Comparison of ENCODE assay signal across 22 cellular contexts in genomic region chr4:113503691-113504090, GRCh38.
A peak's percentile ranks its signal among the peaks of the same experiment; 100 is the strongest.
DNase-seq lines count a peak whose midpoint lies in the region; ATAC-seq and TF ChIP-seq lines count a peak whose summit lies in the region.
"Had no signal": no experiment of that assay in that cellular context is flagged by ENCODE, and none has a peak within 500 bp of the region (broad histone marks: within the 10 kb centered on the region; RNA-seq: fewer than 3 reads in every experiment).

No MANE protein-coding gene starts in this region.

- intact Hi-C loops in Right ventricle myocardium superior (cut with DNase I) (no loop called here), right cardiac atrium (cut with DNase I) (no loop called here)

- H3F3A ChIP-seq in neural cell (ENCODE audit: insufficient read depth, low read length, poor library complexity, severe bottlenecking), result no peaks in the 10 kb centered on the region

- H3K9ac ChIP-seq in endocrine pancreas (ENCODE audit: control insufficient read depth, insufficient read depth, low read length), result no peak overlapping the region
- no peak overlapping the region for H3K9ac ChIP-seq in neural cell (ENCODE audit: low read length)
- H3K9ac ChIP-seq: BLaER1 treated with 17β-estradiol and CSF1 and Interleukin-3, amounts not matched to agents 10 nM and 100 nM; GM23248 had no signal

- H3K4me1 Mint-ChIP-seq in HFFc6 (ENCODE audit: low read depth), result peaks cover 20% of the 10 kb centered on the region
- H3K4me1 Mint-ChIP-seq: CD14-positive monocyte had no signal

- TF ChIP-seq CTCF in HFFc6 (IDR thresholded peaks at IDR 0.05) (no peak), neural cell (IDR thresholded peaks at IDR 0.05; ENCODE audit: poor library complexity, severe bottlenecking) (no peak)

- no peak overlapping the region for H3K27ac ChIP-seq in right cardiac atrium (ENCODE audit: low read length)
- peak overlapping the region; percentile 38 for H3K27ac ChIP-seq in neural cell (ENCODE audit: low read length)
- H3K27ac ChIP-seq: A549; BLaER1 treated with 17β-estradiol and CSF1 and Interleukin-3, amounts not matched to agents 10 nM and 100 nM; GM23248 had no signal

- H3K9me3 ChIP-seq in right cardiac atrium (ENCODE audit: control insufficient read depth, low read length), result no peaks in the 10 kb centered on the region
- no peaks in the 10 kb centered on the region for H3K9me3 ChIP-seq in endocrine pancreas (ENCODE audit: control insufficient read depth, low read length)
- no peaks in the 10 kb centered on the region for H3K9me3 ChIP-seq in neural cell (ENCODE audit: low read length)
- H3K9me3 ChIP-seq: A549; BE2C; BLaER1 treated with 17β-estradiol and CSF1 and Interleukin-3, amounts not matched to agents 10 nM and 100 nM had no signal

- no peaks in the 10 kb centered on the region for H4K20me1 ChIP-seq in neural cell (ENCODE audit: insufficient read depth)
- H4K20me1 ChIP-seq: BLaER1 treated with 17β-estradiol and CSF1 and Interleukin-3, amounts not matched to agents 10 nM and 100 nM had no signal

- H3K4me3 ChIP-seq in right cardiac atrium (ENCODE audit: low read length) (no peak overlapping the region), endocrine pancreas (ENCODE audit: control insufficient read depth, insufficient read depth, low read length) (peak overlapping the region; percentile 70), neural cell (ENCODE audit: low read length) (no peak overlapping the region)
- H3K4me3 ChIP-seq: A549; BLaER1 treated with 17β-estradiol and CSF1 and Interleukin-3, amounts not matched to agents 10 nM and 100 nM; GM23248 had no signal

- H3K79me2 ChIP-seq in neural cell (replicated peaks; ENCODE audit: insufficient read depth, low read length), result no peaks in the 10 kb centered on the region

- TF ChIP-seq RAD21 in neural cell (conservative IDR thresholded peaks at IDR 0.05), result no peak

- peaks cover 34% of the 10 kb centered on the region for H3K36me3 Mint-ChIP-seq in HFFc6 (ENCODE audit: low read depth)

- peaks cover 1% of the 10 kb centered on the region for H3K4me1 ChIP-seq in right cardiac atrium (ENCODE audit: control insufficient read depth, insufficient read depth, low read length)
- peaks cover 42% of the 10 kb centered on the region for H3K4me1 ChIP-seq in endocrine pancreas (ENCODE audit: control insufficient read depth, insufficient read depth, low read length)
- H3K4me1 ChIP-seq: A549; BE2C; BLaER1 treated with 17β-estradiol and CSF1 and Interleukin-3, amounts not matched to agents 10 nM and 100 nM had no signal

- H3K36me3 ChIP-seq in endocrine pancreas (ENCODE audit: control insufficient read depth, insufficient read depth, low read length), result no peaks in the 10 kb centered on the region
- no peaks in the 10 kb centered on the region for H3K36me3 ChIP-seq in neural cell (ENCODE audit: insufficient read depth, low read length)
- H3K36me3 ChIP-seq: BE2C had no signal

- no peak overlapping the region for H2AFZ ChIP-seq in neural cell (ENCODE audit: low read depth, low read length)
- H2AFZ ChIP-seq: GM23248 had no signal

- H3K27me3 Mint-ChIP-seq in HFFc6 (ENCODE audit: insufficient read depth), result peaks cover 2% of the 10 kb centered on the region; the same call in 1 of the 2 replicates
- H3K27me3 Mint-ChIP-seq: CD4-positive, alpha-beta T cell; CD8-positive, alpha-beta memory T cell had no signal

- H3K27ac Mint-ChIP-seq in HFFc6, result peak overlapping the region; percentile 57; the same call in 1 of the 2 replicates
- H3K27ac Mint-ChIP-seq: CD14-positive monocyte; CD4-positive, alpha-beta T cell had no signal

- H3K9me3 Mint-ChIP-seq in HFFc6, result no peaks in the 10 kb centered on the region
- H3K9me3 Mint-ChIP-seq: CD4-positive, alpha-beta T cell; CD8-positive, alpha-beta memory T cell had no signal

- peak; percentile 75 for TF ChIP-seq EP300 in neural cell (conservative IDR thresholded peaks at IDR 0.05; ENCODE audit: poor library complexity, severe bottlenecking)

- no peaks in the 10 kb centered on the region for H3K9me2 ChIP-seq in neural cell (ENCODE audit: insufficient read depth, low read length)

- ATAC-seq in Right ventricle myocardium superior (ENCODE audit: poor library complexity) (peak; percentile 27), right cardiac atrium (no peak)
- ATAC-seq: A549 had no signal

- H3K4me2 ChIP-seq in neural cell (ENCODE audit: low read length), result no peak overlapping the region
- H3K4me2 ChIP-seq: A549; BLaER1 treated with 17β-estradiol and CSF1 and Interleukin-3, amounts not matched to agents 10 nM and 100 nM had no signal

- no peak overlapping the region for H3K4me3 Mint-ChIP-seq in HFFc6
- H3K4me3 Mint-ChIP-seq: CD14-positive monocyte; CD4-positive, alpha-beta T cell; CD8-positive, alpha-beta memory T cell had no signal

- H3K27me3 ChIP-seq in right cardiac atrium (ENCODE audit: control insufficient read depth, insufficient read depth) (no peaks in the 10 kb centered on the region), endocrine pancreas (ENCODE audit: control insufficient read depth, insufficient read depth, low read length) (no peaks in the 10 kb centered on the region), neural cell (ENCODE audit: insufficient read depth, low read depth, low read length) (no peaks in the 10 kb centered on the region)
- H3K27me3 ChIP-seq: BE2C; BLaER1 treated with 17β-estradiol and CSF1 and Interleukin-3, amounts not matched to agents 10 nM and 100 nM had no signal

- no peak for DNase-seq in Right ventricle myocardium superior
- DNase-seq in right cardiac atrium, result no peak
- no peak for DNase-seq in HFFc6
- no peak for DNase-seq in SW480 (ENCODE audit: low spot score)
- DNase-seq in activated CD4-positive, alpha-beta T cell treated with anti-CD3 and anti-CD28 coated beads, Interleukin-2, amount 50 U/mL, for 1 hour, result no peak
- DNase-seq: 8988T; ACHN; AML-193; BE2C; CD4-positive, alpha-beta T cell; CD8-positive, alpha-beta memory T cell; DMS53; DMS79 treated with DMSO at 0.1 percent for 48 hours; GF-D8; GM23248; H7; HCEC 1CT had no signal

TF ChIP-seq in neural cell, 6 proteins besides CTCF, POLR2A, EP300 and RAD21:
- TF ChIP-seq REST (IDR thresholded peaks at IDR 0.05; ENCODE audit: borderline replicate concordance) (no peak), POLR2AphosphoS5 (IDR thresholded peaks at IDR 0.05) (peak; percentile 70), EZH2 (IDR thresholded peaks at IDR 0.05; ENCODE audit: borderline replicate concordance, insufficient read depth, low read length, poor library complexity, severe bottlenecking) (no peak)
